11 cellular contexts compared by ENCODE assay signal in genomic region chr3:180048108-180048507, GRCh38. TPM values are rescaled to one million over a fixed set of nuclear protein-coding genes. Genes with fewer than 3 reads are reported as not detected.
DNase-seq lines count a peak whose midpoint lies in the region; ATAC-seq and TF ChIP-seq lines count a peak whose summit lies in the region.
"Had no signal": no experiment of that assay in that cellular context is flagged by ENCODE, and none has a peak within 500 bp of the region (broad histone marks: within the 10 kb centered on the region; RNA-seq: fewer than 3 reads in every experiment).

No MANE protein-coding gene starts in this region.

- peak; percentile 10 for DNase-seq in GM13976 (ENCODE audit: low spot score)
- peak; percentile 48 for DNase-seq in NB4 (ENCODE audit: low read depth)
- DNase-seq in posterior vena cava (ENCODE audit: low spot score) = no peak
- DNase-seq in erythroblast (lab: John Stamatoyannopoulos, UW) = no peak
- DNase-seq in activated CD8-positive, alpha-beta memory T cell treated with anti-CD3 and anti-CD28 coated beads, Interleukin-2, amount 10 ng/mL, durations not matched to agents 7 days and 5 days = no peak
- DNase-seq in naive thymus-derived CD8-positive, alpha-beta T cell = no peak
- DNase-seq: substantia nigra had no signal

- in situ Hi-C loops in GM13976 (cut with MboI; ENCODE audit: low sequenced_read_pairs, unreplicated experiment) = no loop called here

- no peak overlapping the region for H3K27ac Mint-ChIP-seq in activated CD8-positive, alpha-beta memory T cell treated with anti-CD3 and anti-CD28 coated beads, Interleukin-2, amount 10 ng/mL, durations not matched to agents 7 days and 5 days
- no peak overlapping the region for H3K27ac Mint-ChIP-seq in naive thymus-derived CD8-positive, alpha-beta T cell
- H3K27ac Mint-ChIP-seq: activated T-helper 17 cell treated with anti-CD3 and anti-CD28 coated beads, Interleukin-2, amount 50 U/mL, for 72 hours; T-helper 2 cell treated with Interferon-gamma antibody and Interleukin-4, amounts not matched to agents 5 μg/mL and 100 μg/mL, for 36 hours had no signal

- TF ChIP-seq POLR2A in NB4 (IDR thresholded peaks at IDR 0.05; ENCODE audit: extremely low read depth, insufficient read length) (no peak), erythroblast (IDR thresholded peaks at IDR 0.05; ENCODE audit: low read length) (no peak)

- no peak overlapping the region for H3K4me3 ChIP-seq in NB4 (ENCODE audit: low read depth, low read length)

- H3K36me3 Mint-ChIP-seq in activated CD8-positive, alpha-beta memory T cell treated with anti-CD3 and anti-CD28 coated beads, Interleukin-2, amount 10 ng/mL, durations not matched to agents 7 days and 5 days = no peaks in the 10 kb centered on the region
- no peaks in the 10 kb centered on the region for H3K36me3 Mint-ChIP-seq in naive thymus-derived CD8-positive, alpha-beta T cell

- H3K9me3 Mint-ChIP-seq in activated CD8-positive, alpha-beta memory T cell treated with anti-CD3 and anti-CD28 coated beads, Interleukin-2, amount 10 ng/mL, durations not matched to agents 7 days and 5 days (ENCODE audit: low read depth) = no peaks in the 10 kb centered on the region
- H3K9me3 Mint-ChIP-seq in naive thymus-derived CD8-positive, alpha-beta T cell = no peaks in the 10 kb centered on the region
- H3K9me3 Mint-ChIP-seq: activated T-helper 17 cell treated with anti-CD3 and anti-CD28 coated beads, Interleukin-2, amount 50 U/mL, for 72 hours; T-helper 2 cell treated with Interferon-gamma antibody and Interleukin-4, amounts not matched to agents 5 μg/mL and 100 μg/mL, for 36 hours had no signal

- CTCF ChIA-PET in activated CD8-positive, alpha-beta memory T cell treated with anti-CD3 and anti-CD28 coated beads, Interleukin-2, amount 10 ng/mL, durations not matched to agents 7 days and 5 days (lab: Charles Lee) = no interaction called here

- intact Hi-C loops in posterior vena cava (cut with DNase I) = no loop called here

- TF ChIP-seq CTCF in GM13976 (IDR thresholded peaks at IDR 0.05; ENCODE audit: borderline replicate concordance, control extremely low read depth, extremely low read depth, insufficient read depth, missing control alignments) (no peak), NB4 (IDR thresholded peaks at IDR 0.05; ENCODE audit: low read depth, low read length) (no peak)

- POLR2A ChIA-PET in naive thymus-derived CD8-positive, alpha-beta T cell (lab: Charles Lee) = no interaction called here

- H3K4me3 Mint-ChIP-seq in activated CD8-positive, alpha-beta memory T cell treated with anti-CD3 and anti-CD28 coated beads, Interleukin-2, amount 10 ng/mL, durations not matched to agents 7 days and 5 days = no peak overlapping the region
- no peak overlapping the region for H3K4me3 Mint-ChIP-seq in naive thymus-derived CD8-positive, alpha-beta T cell
- H3K4me3 Mint-ChIP-seq: activated T-helper 17 cell treated with anti-CD3 and anti-CD28 coated beads, Interleukin-2, amount 50 U/mL, for 72 hours; T-helper 2 cell treated with Interferon-gamma antibody and Interleukin-4, amounts not matched to agents 5 μg/mL and 100 μg/mL, for 36 hours had no signal

- no peaks in the 10 kb centered on the region for H3K4me1 Mint-ChIP-seq in activated CD8-positive, alpha-beta memory T cell treated with anti-CD3 and anti-CD28 coated beads, Interleukin-2, amount 10 ng/mL, durations not matched to agents 7 days and 5 days
- no peaks in the 10 kb centered on the region for H3K4me1 Mint-ChIP-seq in naive thymus-derived CD8-positive, alpha-beta T cell
- H3K4me1 Mint-ChIP-seq: activated T-helper 17 cell treated with anti-CD3 and anti-CD28 coated beads, Interleukin-2, amount 50 U/mL, for 72 hours had no signal

- ATAC-seq in GM21381 (IDR thresholded peaks at IDR 0.05; ENCODE audit: unreplicated experiment) (peak; percentile 92), HG03064 (IDR thresholded peaks at IDR 0.05; ENCODE audit: low read depth, unreplicated experiment) (peak; percentile 91)
- ATAC-seq in activated CD8-positive, alpha-beta memory T cell treated with anti-CD3 and anti-CD28 coated beads, Interleukin-2, amount 10 ng/mL, durations not matched to agents 7 days and 5 days = no peak
- no peak for ATAC-seq in naive thymus-derived CD8-positive, alpha-beta T cell
- ATAC-seq: activated T-helper 17 cell treated with anti-CD3 and anti-CD28 coated beads, Interleukin-2, amount 50 U/mL, for 72 hours had no signal

- H3K27me3 Mint-ChIP-seq in activated CD8-positive, alpha-beta memory T cell treated with anti-CD3 and anti-CD28 coated beads, Interleukin-2, amount 10 ng/mL, durations not matched to agents 7 days and 5 days = peaks cover 2% of the 10 kb centered on the region
- peaks cover 0 to 3% (median 2%) of the 10 kb centered on the region in 5 donors for H3K27me3 Mint-ChIP-seq in naive thymus-derived CD8-positive, alpha-beta T cell

RNA-seq across cellular contexts. Expression of gene PEX5L, which starts 11.4 kb away (rescaled TPM):
- total RNA-seq in posterior vena cava = under 1 TPM in 1 of 2 donors, not detected in 1; 0.10 TPM
- 1 to 10 TPM in 1 of 2 experiments, under 1 TPM in 1; 0.56 to 1.1 TPM for total RNA-seq in activated CD8-positive, alpha-beta memory T cell treated with anti-CD3 and anti-CD28 coated beads, Interleukin-2, amount 10 ng/mL, durations not matched to agents 7 days and 5 days
- total RNA-seq in naive thymus-derived CD8-positive, alpha-beta T cell = not detected
- polyA plus RNA-seq in naive thymus-derived CD8-positive, alpha-beta T cell = under 1 TPM in 2 of 3 donors, not detected in 1; 0.03 to 0.26 TPM

Comparison
In these comparisons a context has a peak if more than half of its experiments do, and no peak if none do; other contexts are left out.
1. DNase-seq: peak in GM13976 (single experiment) and NB4 (single experiment); none in posterior vena cava (single experiment), erythroblast (0 of 2), activated CD8-positive, alpha-beta memory T cell treated with anti-CD3 and anti-CD28 coated beads, Interleukin-2, amount 10 ng/mL, durations not matched to agents 7 days and 5 days (single experiment) and naive thymus-derived CD8-positive, alpha-beta T cell (0 of 10).
2. ATAC-seq: peak in GM21381 (single experiment) and HG03064 (single experiment); none in activated CD8-positive, alpha-beta memory T cell treated with anti-CD3 and anti-CD28 coated beads, Interleukin-2, amount 10 ng/mL, durations not matched to agents 7 days and 5 days (single experiment) and naive thymus-derived CD8-positive, alpha-beta T cell (0 of 2).